19 cellular contexts compared by ENCODE assay signal in genomic region chr18:69878534-69878933, GRCh38.
A peak's percentile ranks its signal among the peaks of the same experiment; 100 is the strongest.
DNase-seq lines count a peak whose midpoint lies in the region; ATAC-seq and FAIRE-seq lines count a peak whose summit lies in the region.
"Had no signal": no experiment of that assay in that cellular context is flagged by ENCODE, and none has a peak within 500 bp of the region (broad histone marks: within the 10 kb centered on the region; RNA-seq: fewer than 3 reads in every experiment).

No MANE protein-coding gene starts in this region.

- no peak overlapping the region for H3K23ac ChIP-seq in mesendoderm (ENCODE audit: low read length)

- H3K56ac ChIP-seq in mesendoderm (ENCODE audit: low read length): no peak overlapping the region

- H2BK120ac ChIP-seq in mesendoderm (ENCODE audit: low read depth, low read length): peak overlapping the region; percentile 88

- peak overlapping the region; percentile 75 for H2BK5ac ChIP-seq in mesendoderm (ENCODE audit: low read length)

- H3K27me3 ChIP-seq in mesendoderm (ENCODE audit: insufficient read depth, low read length, poor library complexity): no peaks in the 10 kb centered on the region
- H3K27me3 ChIP-seq: MG63 had no signal

- H4K8ac ChIP-seq in mesendoderm (ENCODE audit: low read depth, low read length): no peak overlapping the region

- peaks cover 4% of the 10 kb centered on the region for H3K4me1 ChIP-seq in mesendoderm (ENCODE audit: control insufficient read depth, low read depth, low read length)

- H3K79me1 ChIP-seq in mesendoderm (ENCODE audit: low read length): no peaks in the 10 kb centered on the region

- ATAC-seq in activated CD4-positive, alpha-beta T cell treated with anti-CD3 and anti-CD28 coated beads for 36 hours: no peak
- no peak for ATAC-seq in activated T-helper 17 cell treated with anti-CD3 and anti-CD28 coated beads, Interleukin-2, amount 50 U/mL, for 72 hours (replicated peaks)
- no peak for ATAC-seq in stimulated activated effector memory CD8-positive, alpha-beta T cell treated with anti-CD3 and anti-CD28 coated beads, Interleukin-12 subunit alpha, Interleukin-12 subunit beta, amount 100 ng/mL, for 72 hours
- ATAC-seq in GM18858 (IDR thresholded peaks at IDR 0.05; ENCODE audit: unreplicated experiment) (no peak), GM21737 (IDR thresholded peaks at IDR 0.05; ENCODE audit: unreplicated experiment) (no peak)

- H3K9ac ChIP-seq in mesendoderm (ENCODE audit: low read length): no peak overlapping the region

- no peak for FAIRE-seq in RCC 7860 (lab: Jason Lieb, UNC)

- DNase-seq in activated CD4-positive, alpha-beta T cell treated with anti-CD3 and anti-CD28 coated beads for 36 hours: no peak
- DNase-seq in activated CD4-positive, alpha-beta T cell treated with anti-CD3 and anti-CD28 coated beads, Interleukin-2, amount 50 U/mL, for 4 hours: no peak
- peak; percentile 23 for DNase-seq in mesendoderm
- DNase-seq in stimulated activated effector memory CD8-positive, alpha-beta T cell treated with anti-CD3 and anti-CD28 coated beads, Interleukin-12 subunit alpha, Interleukin-12 subunit beta, amount 100 ng/mL, for 72 hours (ENCODE audit: low spot score in 2 of 2): no peak
- DNase-seq in RCC 7860 (ENCODE audit: low spot score): no peak
- DNase-seq: Calu3; CD4-positive, CD25-positive, alpha-beta regulatory T cell; DMS79; MG63; NCI-H1092; NCI-H146; NCI-H2081 treated with DMSO at 0.1 percent for 48 hours; NCI-H510A treated with DMSO at 0.1 percent for 48 hours; NCI-H82 had no signal

- POLR2A ChIA-PET in activated CD4-positive, alpha-beta T cell treated with anti-CD3 and anti-CD28 coated beads for 36 hours (lab: Charles Lee): no interaction called here

- peaks cover 54% of the 10 kb centered on the region for H3K4me1 Mint-ChIP-seq in activated CD4-positive, alpha-beta T cell treated with anti-CD3 and anti-CD28 coated beads for 36 hours
- H3K4me1 Mint-ChIP-seq in activated T-helper 17 cell treated with anti-CD3 and anti-CD28 coated beads, Interleukin-2, amount 50 U/mL, for 72 hours: peaks cover 29% of the 10 kb centered on the region
- H3K4me1 Mint-ChIP-seq in stimulated activated effector memory CD8-positive, alpha-beta T cell treated with anti-CD3 and anti-CD28 coated beads, Interleukin-12 subunit alpha, Interleukin-12 subunit beta, amount 100 ng/mL, for 72 hours: peaks cover 53% of the 10 kb centered on the region

- H3K27ac Mint-ChIP-seq in activated CD4-positive, alpha-beta T cell treated with anti-CD3 and anti-CD28 coated beads for 36 hours: peak overlapping the region; percentile 21
- peak overlapping the region; percentile 36 for H3K27ac Mint-ChIP-seq in activated T-helper 17 cell treated with anti-CD3 and anti-CD28 coated beads, Interleukin-2, amount 50 U/mL, for 72 hours
- H3K27ac Mint-ChIP-seq in stimulated activated effector memory CD8-positive, alpha-beta T cell treated with anti-CD3 and anti-CD28 coated beads, Interleukin-12 subunit alpha, Interleukin-12 subunit beta, amount 100 ng/mL, for 72 hours: peak overlapping the region; percentile 23
- H3K27ac Mint-ChIP-seq: B cell; CD4-positive, CD25-positive, alpha-beta regulatory T cell had no signal

- H4K5ac ChIP-seq in mesendoderm (ENCODE audit: low read length): no peak overlapping the region

- H3K27ac ChIP-seq in mesendoderm (ENCODE audit: low read depth, low read length): peak overlapping the region; percentile 72
- H3K27ac ChIP-seq: 22Rv1 had no signal

- peaks cover 55% of the 10 kb centered on the region for H3K36me3 Mint-ChIP-seq in activated CD4-positive, alpha-beta T cell treated with anti-CD3 and anti-CD28 coated beads for 36 hours (ENCODE audit: low read depth)
- peaks cover 88% of the 10 kb centered on the region for H3K36me3 Mint-ChIP-seq in activated T-helper 17 cell treated with anti-CD3 and anti-CD28 coated beads, Interleukin-2, amount 50 U/mL, for 72 hours (ENCODE audit: low read depth)
- peaks cover 88% of the 10 kb centered on the region for H3K36me3 Mint-ChIP-seq in stimulated activated effector memory CD8-positive, alpha-beta T cell treated with anti-CD3 and anti-CD28 coated beads, Interleukin-12 subunit alpha, Interleukin-12 subunit beta, amount 100 ng/mL, for 72 hours

- no peaks in the 10 kb centered on the region for H3K79me2 ChIP-seq in mesendoderm (ENCODE audit: control insufficient read depth, insufficient read depth, low read length)

- H3K27me3 Mint-ChIP-seq in activated CD4-positive, alpha-beta T cell treated with anti-CD3 and anti-CD28 coated beads for 36 hours: no peaks in the 10 kb centered on the region
- H3K27me3 Mint-ChIP-seq in activated T-helper 17 cell treated with anti-CD3 and anti-CD28 coated beads, Interleukin-2, amount 50 U/mL, for 72 hours: no peaks in the 10 kb centered on the region
- H3K27me3 Mint-ChIP-seq: B cell; CD4-positive, CD25-positive, alpha-beta regulatory T cell had no signal

- H3K4me3 ChIP-seq in mesendoderm (ENCODE audit: low read length): no peak overlapping the region
- H3K4me3 ChIP-seq: MG63 had no signal

- H3K4me3 Mint-ChIP-seq in activated CD4-positive, alpha-beta T cell treated with anti-CD3 and anti-CD28 coated beads for 36 hours: no peak overlapping the region
- no peak overlapping the region for H3K4me3 Mint-ChIP-seq in activated T-helper 17 cell treated with anti-CD3 and anti-CD28 coated beads, Interleukin-2, amount 50 U/mL, for 72 hours
- H3K4me3 Mint-ChIP-seq in stimulated activated effector memory CD8-positive, alpha-beta T cell treated with anti-CD3 and anti-CD28 coated beads, Interleukin-12 subunit alpha, Interleukin-12 subunit beta, amount 100 ng/mL, for 72 hours: no peak overlapping the region
- H3K4me3 Mint-ChIP-seq: B cell; CD4-positive, CD25-positive, alpha-beta regulatory T cell had no signal

- CTCF ChIA-PET in activated CD4-positive, alpha-beta T cell treated with anti-CD3 and anti-CD28 coated beads for 36 hours (lab: Charles Lee): no interaction called here

- H3K4ac ChIP-seq in mesendoderm (ENCODE audit: low read depth, low read length): peak overlapping the region; percentile 70

- intact Hi-C loops in activated CD4-positive, alpha-beta T cell treated with anti-CD3 and anti-CD28 coated beads for 36 hours (cut with DNase I, micrococcal nuclease): no loop called here

- H3K18ac ChIP-seq in mesendoderm (ENCODE audit: low read length): peak overlapping the region; percentile 90

- peak overlapping the region; percentile 88 for H2BK15ac ChIP-seq in mesendoderm (replicated peaks; ENCODE audit: low read depth)

- H2AK5ac ChIP-seq in mesendoderm (ENCODE audit: low read length): no peak overlapping the region

- no CpG with 5 or more reads among the region's 5 CpGs for WGBS in mesendoderm (ENCODE audit: extremely low coverage, insufficient coverage, low lambda C conversion rate)

- H3K9me3 Mint-ChIP-seq in activated CD4-positive, alpha-beta T cell treated with anti-CD3 and anti-CD28 coated beads for 36 hours (ENCODE audit: low read depth): peaks cover 1% of the 10 kb centered on the region
- H3K9me3 Mint-ChIP-seq in activated T-helper 17 cell treated with anti-CD3 and anti-CD28 coated beads, Interleukin-2, amount 50 U/mL, for 72 hours: no peaks in the 10 kb centered on the region
- peaks cover 3% of the 10 kb centered on the region for H3K9me3 Mint-ChIP-seq in stimulated activated effector memory CD8-positive, alpha-beta T cell treated with anti-CD3 and anti-CD28 coated beads, Interleukin-12 subunit alpha, Interleukin-12 subunit beta, amount 100 ng/mL, for 72 hours

- no peaks in the 10 kb centered on the region for H3K36me3 ChIP-seq in mesendoderm (ENCODE audit: control insufficient read depth, insufficient read depth, low read length)
- H3K36me3 ChIP-seq: MG63 had no signal

- no peak overlapping the region for H3K4me2 ChIP-seq in mesendoderm (ENCODE audit: low read length)
